28 cellular contexts compared by ENCODE assay signal in genomic region chr12:53862206-53862605, GRCh38.
"Had no signal": no experiment of that assay in that cellular context is flagged by ENCODE, and none has a peak within 500 bp of the region (broad histone marks: within the 10 kb centered on the region; RNA-seq: fewer than 3 reads in every experiment).

No MANE protein-coding gene starts in this region.

- H3K4me3 ChIP-seq: body of pancreas, colonic mucosa, heart left ventricle, left ventricle myocardium inferior, lung, mucosa of descending colon, right lobe of liver, skin epidermis, thoracic aorta, vagina had no signal

- H3K4me1 Mint-ChIP-seq: activated B cell treated with CpG ODN at 0.5 μM for 24 hours; activated CD8-positive, alpha-beta memory T cell treated with anti-CD3 and anti-CD28 coated beads, Interleukin-2, amount 10 ng/mL, durations not matched to agents 7 days and 5 days; immature natural killer cell; nephron; stimulated activated effector memory CD8-positive, alpha-beta T cell treated with anti-CD3 and anti-CD28 coated beads, Interleukin-12 subunit alpha, Interleukin-12 subunit beta, amount 100 ng/mL, for 72 hours; T-cell had no signal

- H3K36me3 ChIP-seq: colonic mucosa, heart left ventricle, left ventricle myocardium inferior, right lobe of liver, thoracic aorta, vagina had no signal

- H3K4me1 ChIP-seq: body of pancreas, colonic mucosa, heart left ventricle, left ventricle myocardium inferior, right lobe of liver, vagina had no signal

- H3K27me3 ChIP-seq: body of pancreas, colonic mucosa, right lobe of liver, vagina had no signal

- H3K4me3 Mint-ChIP-seq: activated B cell treated with CpG ODN at 0.5 μM for 24 hours; activated CD8-positive, alpha-beta memory T cell treated with anti-CD3 and anti-CD28 coated beads, Interleukin-2, amount 10 ng/mL, durations not matched to agents 7 days and 5 days; activated CD8-positive, alpha-beta T cell treated with anti-CD3 and anti-CD28 coated beads, Interleukin-2, amount 10 ng/mL, durations not matched to agents 7 days and 5 days; activated naive CD8-positive, alpha-beta T cell; activated T-cell treated with anti-CD3 and anti-CD28 coated beads, Interleukin-2, amount 50 U/mL, for 72 hours; immature natural killer cell; nephron; stimulated activated effector memory CD8-positive, alpha-beta T cell treated with anti-CD3 and anti-CD28 coated beads, Interleukin-12 subunit alpha, Interleukin-12 subunit beta, amount 100 ng/mL, for 72 hours; stimulated activated naive CD8-positive, alpha-beta T cell treated with anti-CD3 and anti-CD28 coated beads, Interleukin-15, Interleukin-2, amounts not matched to agents 100 ng/mL and 50 ng/mL, for 24 hours; T-cell; type B pancreatic cell had no signal

- H3K36me3 Mint-ChIP-seq: activated CD8-positive, alpha-beta memory T cell treated with anti-CD3 and anti-CD28 coated beads, Interleukin-2, amount 10 ng/mL, durations not matched to agents 7 days and 5 days; activated naive CD8-positive, alpha-beta T cell; immature natural killer cell; stimulated activated effector memory CD8-positive, alpha-beta T cell treated with anti-CD3 and anti-CD28 coated beads, Interleukin-12 subunit alpha, Interleukin-12 subunit beta, amount 100 ng/mL, for 72 hours; T-cell; type B pancreatic cell had no signal

- H3K27ac ChIP-seq: body of pancreas, colonic mucosa, heart left ventricle, left ventricle myocardium inferior, right lobe of liver, skin epidermis, thoracic aorta, vagina had no signal

- H3K27ac Mint-ChIP-seq: activated B cell treated with CpG ODN at 0.5 μM for 24 hours; activated CD8-positive, alpha-beta memory T cell treated with anti-CD3 and anti-CD28 coated beads, Interleukin-2, amount 10 ng/mL, durations not matched to agents 7 days and 5 days; activated CD8-positive, alpha-beta T cell treated with anti-CD3 and anti-CD28 coated beads, Interleukin-2, amount 10 ng/mL, durations not matched to agents 7 days and 5 days; activated naive CD8-positive, alpha-beta T cell; activated T-cell treated with anti-CD3 and anti-CD28 coated beads, Interleukin-2, amount 50 U/mL, for 72 hours; immature natural killer cell; nephron; stimulated activated effector memory CD8-positive, alpha-beta T cell treated with anti-CD3 and anti-CD28 coated beads, Interleukin-12 subunit alpha, Interleukin-12 subunit beta, amount 100 ng/mL, for 72 hours; stimulated activated naive CD8-positive, alpha-beta T cell treated with anti-CD3 and anti-CD28 coated beads, Interleukin-15, Interleukin-2, amounts not matched to agents 100 ng/mL and 50 ng/mL, for 24 hours; T-cell; type B pancreatic cell had no signal

- H3K9me3 ChIP-seq: body of pancreas, colonic mucosa, left ventricle myocardium inferior, mucosa of descending colon, right lobe of liver, thoracic aorta, vagina had no signal

- DNase-seq: activated B cell treated with CpG ODN at 0.5 μM for 24 hours; activated CD8-positive, alpha-beta memory T cell treated with anti-CD3 and anti-CD28 coated beads, Interleukin-2, amount 10 ng/mL, durations not matched to agents 7 days and 5 days; activated CD8-positive, alpha-beta T cell treated with anti-CD3 and anti-CD28 coated beads, Interleukin-2, amount 10 ng/mL, durations not matched to agents 7 days and 5 days; activated naive CD4-positive, alpha-beta T cell treated with Interleukin-2 at 50 U/mL for 16 hours; activated T-cell treated with anti-CD3 and anti-CD28 coated beads for 4 hours; activated T-cell treated with anti-CD3 and anti-CD28 coated beads, Interleukin-2, amount 50 U/mL, for 72 hours; anterior cingulate cortex; body of pancreas; colonic mucosa; effector memory CD4-positive, alpha-beta T cell; heart left ventricle; hypothalamus; immature natural killer cell; kidney glomerular epithelial cell; left ventricle myocardium inferior; mucosa of descending colon; right lobe of liver; stimulated activated CD4-positive, alpha-beta T cell treated with anti-CD3 and anti-CD28 coated beads, Interleukin-4, amount 100 ng/mL, for 24 hours; T-cell had no signal

- H3K9me3 Mint-ChIP-seq: activated B cell treated with CpG ODN at 0.5 μM for 24 hours; activated T-cell treated with anti-CD3 and anti-CD28 coated beads, Interleukin-2, amount 50 U/mL, for 72 hours; immature natural killer cell; nephron; stimulated activated effector memory CD8-positive, alpha-beta T cell treated with anti-CD3 and anti-CD28 coated beads, Interleukin-12 subunit alpha, Interleukin-12 subunit beta, amount 100 ng/mL, for 72 hours; stimulated activated naive CD8-positive, alpha-beta T cell treated with anti-CD3 and anti-CD28 coated beads, Interleukin-15, Interleukin-2, amounts not matched to agents 100 ng/mL and 50 ng/mL, for 24 hours; T-cell; type B pancreatic cell had no signal
